Comparison of ENCODE assay signal across 19 cellular contexts in the genomic region with DNA sequence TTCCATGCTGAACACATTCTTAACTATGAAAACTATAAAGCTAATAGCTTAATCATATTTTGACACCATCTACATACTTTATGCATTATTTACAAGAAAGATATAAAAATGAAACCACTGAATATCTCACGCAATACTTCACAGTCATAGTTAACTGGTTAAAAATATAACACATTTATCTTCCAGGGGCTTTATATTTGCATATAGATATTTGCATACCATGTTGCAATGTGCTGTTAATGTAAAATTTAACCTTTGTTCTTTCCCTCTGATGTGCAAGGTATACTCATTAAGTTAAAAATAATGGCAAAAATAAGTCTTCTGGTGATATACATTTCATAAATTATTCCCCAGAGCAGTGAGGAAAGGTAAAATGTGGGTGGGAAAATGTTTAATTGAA.
DNase-seq lines count a peak whose midpoint lies in the region; ATAC-seq lines count a peak whose summit lies in the region.
"Had no signal": no experiment of that assay in that cellular context is flagged by ENCODE, and none has a peak within 500 bp of the region (broad histone marks: within the 10 kb centered on the region; RNA-seq: fewer than 3 reads in every experiment).

No MANE protein-coding gene starts in this region.

- CTCF ChIA-PET in activated naive CD4-positive, alpha-beta T cell treated with anti-CD3 and anti-CD28 coated beads, Interleukin-2, amount 10 ng/mL, durations not matched to agents 7 days and 5 days (lab: Charles Lee), result interaction anchor here (0.5 kb wide), 1 partner anchor 14 kb away, joined by 3 read pairs; no protein-coding TSS in a partner anchor

- no peak for DNase-seq in activated T-cell treated with anti-CD3 and anti-CD28 coated beads, Interleukin-2, amount 50 U/mL, for 4 hours
- DNase-seq in activated naive CD4-positive, alpha-beta T cell treated with anti-CD3 and anti-CD28 coated beads, Interleukin-2, amount 10 ng/mL, durations not matched to agents 7 days and 5 days, result no peak
- DNase-seq: 8988T; CD4-positive, alpha-beta memory T cell; DMS79 treated with DMSO at 0.1 percent for 48 hours; EL; GOT3; H7; HFFc6; IMR-90 had no signal

- no peaks in the 10 kb centered on the region for H3K36me3 Mint-ChIP-seq in activated T-cell treated with anti-CD3 and anti-CD28 coated beads, Interleukin-2, amount 50 U/mL, for 4 hours (ENCODE audit: insufficient read depth)
- H3K36me3 Mint-ChIP-seq in activated naive CD4-positive, alpha-beta T cell treated with anti-CD3 and anti-CD28 coated beads, Interleukin-2, amount 10 ng/mL, durations not matched to agents 7 days and 5 days, result no peaks in the 10 kb centered on the region
- H3K36me3 Mint-ChIP-seq: CD14-positive monocyte; CD4-positive, alpha-beta memory T cell had no signal

- ATAC-seq in GM18511 (IDR thresholded peaks at IDR 0.05; ENCODE audit: unreplicated experiment) (peak; percentile 53), HG03159 (IDR thresholded peaks at IDR 0.05; ENCODE audit: unreplicated experiment) (peak; percentile 56), HG03571 (IDR thresholded peaks at IDR 0.05; ENCODE audit: unreplicated experiment) (peak; percentile 59), GM21390 (IDR thresholded peaks at IDR 0.05; ENCODE audit: unreplicated experiment) (no peak), GM18520 (IDR thresholded peaks at IDR 0.05; ENCODE audit: unreplicated experiment) (no peak)
- ATAC-seq in activated T-cell treated with anti-CD3 and anti-CD28 coated beads, Interleukin-2, amount 50 U/mL, for 4 hours, result no peak
- ATAC-seq: GM12878, HCT116, K562 had no signal

- H3K4me1 Mint-ChIP-seq in activated T-cell treated with anti-CD3 and anti-CD28 coated beads, Interleukin-2, amount 50 U/mL, for 4 hours (ENCODE audit: low read depth), result no peaks in the 10 kb centered on the region
- no peaks in the 10 kb centered on the region for H3K4me1 Mint-ChIP-seq in activated naive CD4-positive, alpha-beta T cell treated with anti-CD3 and anti-CD28 coated beads, Interleukin-2, amount 10 ng/mL, durations not matched to agents 7 days and 5 days

- H3K9me3 Mint-ChIP-seq in activated T-cell treated with anti-CD3 and anti-CD28 coated beads, Interleukin-2, amount 50 U/mL, for 4 hours, result no peaks in the 10 kb centered on the region
- no peaks in the 10 kb centered on the region for H3K9me3 Mint-ChIP-seq in activated naive CD4-positive, alpha-beta T cell treated with anti-CD3 and anti-CD28 coated beads, Interleukin-2, amount 10 ng/mL, durations not matched to agents 7 days and 5 days
- H3K9me3 Mint-ChIP-seq: CD4-positive, alpha-beta memory T cell had no signal

- no peak overlapping the region for H3K4me3 Mint-ChIP-seq in activated T-cell treated with anti-CD3 and anti-CD28 coated beads, Interleukin-2, amount 50 U/mL, for 4 hours
- no peak overlapping the region for H3K4me3 Mint-ChIP-seq in activated naive CD4-positive, alpha-beta T cell treated with anti-CD3 and anti-CD28 coated beads, Interleukin-2, amount 10 ng/mL, durations not matched to agents 7 days and 5 days
- H3K4me3 Mint-ChIP-seq: CD14-positive monocyte; CD4-positive, alpha-beta memory T cell; HFFc6 had no signal

- H3K27me3 Mint-ChIP-seq in activated T-cell treated with anti-CD3 and anti-CD28 coated beads, Interleukin-2, amount 50 U/mL, for 4 hours (ENCODE audit: low read depth), result peaks cover 4% of the 10 kb centered on the region
- peaks cover 11% of the 10 kb centered on the region for H3K27me3 Mint-ChIP-seq in activated naive CD4-positive, alpha-beta T cell treated with anti-CD3 and anti-CD28 coated beads, Interleukin-2, amount 10 ng/mL, durations not matched to agents 7 days and 5 days

- H3K27ac Mint-ChIP-seq in activated naive CD4-positive, alpha-beta T cell treated with anti-CD3 and anti-CD28 coated beads, Interleukin-2, amount 10 ng/mL, durations not matched to agents 7 days and 5 days, result no peak overlapping the region
- H3K27ac Mint-ChIP-seq: CD14-positive monocyte; CD4-positive, alpha-beta memory T cell; HFFc6 had no signal

Comparison
In these comparisons a context has a peak if more than half of its experiments do, and no peak if none do; other contexts are left out.
1. ATAC-seq: peak in GM18511 (single experiment), HG03159 (single experiment) and HG03571 (single experiment); none in GM21390 (single experiment), activated T-cell treated with anti-CD3 and anti-CD28 coated beads, Interleukin-2, amount 50 U/mL, for 4 hours (0 of 2) and GM18520 (single experiment).